1 cellular context compared by ENCODE assay signal in the genomic region with DNA sequence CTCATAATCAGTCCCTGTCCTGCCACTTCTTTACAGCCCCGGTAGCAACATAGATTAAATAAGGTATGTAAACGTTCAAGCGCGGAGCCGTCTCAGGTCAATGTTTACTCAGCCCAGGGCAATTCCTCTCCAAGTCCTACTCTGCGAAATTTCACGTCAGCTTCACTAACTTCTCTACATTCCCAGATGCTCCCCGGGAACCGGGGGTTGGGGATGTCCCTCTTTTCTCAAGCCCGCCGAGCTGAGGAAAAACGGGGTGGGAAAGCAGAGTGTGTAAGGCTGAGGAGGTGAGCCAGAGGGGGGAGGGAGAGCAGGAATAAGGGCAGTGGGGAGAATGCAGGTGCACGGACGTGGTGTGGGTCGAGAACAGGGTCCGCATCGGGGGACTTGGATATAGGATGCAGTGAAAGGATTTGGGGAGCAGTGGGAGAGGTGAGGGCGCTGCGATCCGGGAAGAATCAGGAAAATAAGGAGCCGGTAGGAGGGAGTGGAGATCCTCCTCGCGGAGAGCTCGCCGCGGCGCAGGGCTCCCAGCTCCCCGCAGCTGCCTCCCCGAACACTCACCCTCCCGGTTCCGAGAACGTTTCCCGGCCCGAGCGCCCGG.
TF ChIP-seq lines count a peak whose summit lies in the region.

No MANE protein-coding gene starts in this region.

TF ChIP-seq in GM12878, 131 proteins besides CTCF, POLR2A, EP300 and RAD21:
- TF ChIP-seq MEF2B (IDR thresholded peaks at IDR 0.05; ENCODE audit: partially characterized antibody, poor library complexity, severe bottlenecking) (no peak), IKZF2 (IDR thresholded peaks at IDR 0.05) (peak in 1 of 2 experiments; percentile 69), IKZF1 (conservative IDR thresholded peaks at IDR 0.05) (peak; percentile 55; the same call in 1 of the 2 replicates), NBN (IDR thresholded peaks at IDR 0.05) (peak; percentile 65; the same call in 1 of the 2 replicates), EED (IDR thresholded peaks at IDR 0.05; ENCODE audit: low read depth) (peak; percentile 34; the same call in 1 of the 2 replicates), HDAC6 (IDR thresholded peaks at IDR 0.05; ENCODE audit: unreplicated experiment) (no peak), MYB (IDR thresholded peaks at IDR 0.05; ENCODE audit: borderline replicate concordance, low read depth, low read length) (no peak)
- TF ChIP-seq, protein P1, sequence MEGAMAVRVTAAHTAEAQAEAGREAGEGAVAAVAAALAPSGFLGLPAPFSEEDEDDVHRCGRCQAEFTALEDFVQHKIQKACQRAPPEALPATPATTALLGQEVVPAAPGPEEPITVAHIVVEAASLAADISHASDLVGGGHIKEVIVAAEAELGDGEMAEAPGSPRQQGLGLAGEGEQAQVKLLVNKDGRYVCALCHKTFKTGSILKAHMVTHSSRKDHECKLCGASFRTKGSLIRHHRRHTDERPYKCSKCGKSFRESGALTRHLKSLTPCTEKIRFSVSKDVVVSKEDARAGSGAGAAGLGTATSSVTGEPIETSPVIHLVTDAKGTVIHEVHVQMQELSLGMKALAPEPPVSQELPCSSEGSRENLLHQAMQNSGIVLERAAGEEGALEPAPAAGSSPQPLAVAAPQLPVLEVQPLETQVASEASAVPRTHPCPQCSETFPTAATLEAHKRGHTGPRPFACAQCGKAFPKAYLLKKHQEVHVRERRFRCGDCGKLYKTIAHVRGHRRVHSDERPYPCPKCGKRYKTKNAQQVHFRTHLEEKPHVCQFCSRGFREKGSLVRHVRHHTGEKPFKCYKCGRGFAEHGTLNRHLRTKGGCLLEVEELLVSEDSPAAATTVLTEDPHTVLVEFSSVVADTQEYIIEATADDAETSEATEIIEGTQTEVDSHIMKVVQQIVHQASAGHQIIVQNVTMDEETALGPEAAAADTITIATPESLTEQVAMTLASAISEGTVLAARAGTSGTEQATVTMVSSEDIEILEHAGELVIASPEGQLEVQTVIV (IDR thresholded peaks at IDR 0.05; ENCODE audit: borderline replicate concordance, partially characterized antibody) = peak; percentile 22
- TF ChIP-seq, protein P2, sequence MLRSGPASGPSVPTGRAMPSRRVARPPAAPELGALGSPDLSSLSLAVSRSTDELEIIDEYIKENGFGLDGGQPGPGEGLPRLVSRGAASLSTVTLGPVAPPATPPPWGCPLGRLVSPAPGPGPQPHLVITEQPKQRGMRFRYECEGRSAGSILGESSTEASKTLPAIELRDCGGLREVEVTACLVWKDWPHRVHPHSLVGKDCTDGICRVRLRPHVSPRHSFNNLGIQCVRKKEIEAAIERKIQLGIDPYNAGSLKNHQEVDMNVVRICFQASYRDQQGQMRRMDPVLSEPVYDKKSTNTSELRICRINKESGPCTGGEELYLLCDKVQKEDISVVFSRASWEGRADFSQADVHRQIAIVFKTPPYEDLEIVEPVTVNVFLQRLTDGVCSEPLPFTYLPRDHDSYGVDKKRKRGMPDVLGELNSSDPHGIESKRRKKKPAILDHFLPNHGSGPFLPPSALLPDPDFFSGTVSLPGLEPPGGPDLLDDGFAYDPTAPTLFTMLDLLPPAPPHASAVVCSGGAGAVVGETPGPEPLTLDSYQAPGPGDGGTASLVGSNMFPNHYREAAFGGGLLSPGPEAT (IDR thresholded peaks at IDR 0.05; ENCODE audit: low read depth) = peak; percentile 43; the same call in 1 of the 2 replicates
